Comparison of ENCODE assay signal across 22 cellular contexts in the genomic region with DNA sequence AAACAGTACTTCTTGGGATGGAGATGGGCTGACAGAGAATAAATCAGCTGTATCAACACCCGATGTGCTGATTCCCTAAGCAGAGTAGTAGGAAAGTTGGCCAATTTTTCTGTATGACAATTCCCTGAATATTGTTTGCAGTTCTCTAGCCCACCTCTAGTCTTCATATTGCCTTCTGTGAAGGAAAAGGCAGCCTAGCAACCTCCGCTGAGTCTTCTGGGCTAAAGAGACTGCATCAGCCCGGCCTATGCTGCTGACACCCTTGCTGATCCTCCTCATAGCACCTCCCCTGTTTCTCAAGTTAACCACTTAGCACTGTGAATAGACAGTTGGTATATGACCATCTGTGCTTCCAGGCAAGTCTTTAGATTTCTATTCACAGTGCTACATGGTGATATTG.
DNase-seq lines count a peak whose midpoint lies in the region; ATAC-seq, FAIRE-seq and TF ChIP-seq lines count a peak whose summit lies in the region.
"Had no signal": no experiment of that assay in that cellular context is flagged by ENCODE, and none has a peak within 500 bp of the region (broad histone marks: within the 10 kb centered on the region; RNA-seq: fewer than 3 reads in every experiment).

No MANE protein-coding gene starts in this region.

- ATAC-seq in A549 (peak; percentile 54 to 74), GM23338 (peak; percentile 90), WTC11 (peak; percentile 90)
- ATAC-seq: activated CD8-positive, alpha-beta T cell treated with anti-CD3 and anti-CD28 coated beads for 36 hours; activated T-cell treated with anti-CD3 and anti-CD28 coated beads, Interleukin-2, amount 50 U/mL, for 4 hours had no signal

- H3K27me3 ChIP-seq in GM23338 (ENCODE audit: insufficient read depth) (no peaks in the 10 kb centered on the region), left ventricle myocardium inferior (ENCODE audit: low read depth) (no peaks in the 10 kb centered on the region), ovary (no peaks in the 10 kb centered on the region)
- H3K27me3 ChIP-seq: colonic mucosa, tibial nerve had no signal

- H3K36me3 ChIP-seq in GM23338 (ENCODE audit: insufficient read depth) (no peaks in the 10 kb centered on the region), left ventricle myocardium inferior (no peaks in the 10 kb centered on the region), ovary (no peaks in the 10 kb centered on the region)
- H3K36me3 ChIP-seq: colonic mucosa, tibial nerve, WERI-Rb-1 had no signal

- H3K79me2 ChIP-seq in GM23338 (replicated peaks; ENCODE audit: insufficient read depth): no peaks in the 10 kb centered on the region

- H3K4me3 Mint-ChIP-seq in GM23338: no peak overlapping the region
- H3K4me3 Mint-ChIP-seq in WTC11: no peak overlapping the region
- H3K4me3 Mint-ChIP-seq: activated CD8-positive, alpha-beta T cell treated with anti-CD3 and anti-CD28 coated beads for 36 hours; activated naive CD4-positive, alpha-beta T cell treated with anti-CD3 and anti-CD28 coated beads, Interleukin-2, amount 10 ng/mL, durations not matched to agents 7 days and 5 days; activated T-cell treated with anti-CD3 and anti-CD28 coated beads, Interleukin-2, amount 50 U/mL, for 4 hours; T-helper 1 cell treated with Interleukin-12 subunit alpha and Interleukin-12 subunit beta and Interleukin-4 antibody, amounts not matched to agents 30 μg/mL and 1 μg/mL, for 36 hours had no signal

- POLR2A ChIA-PET in A549 (lab: Yijun Ruan, JAX): no interaction called here
- POLR2A ChIA-PET in WTC11 (lab: Charles Lee): no interaction called here

- no peak for TF ChIP-seq RAD21 in A549 (conservative IDR thresholded peaks at IDR 0.05 in 1 of 2, IDR thresholded peaks at IDR 0.05 in 1 of 2)

- H2AFZ ChIP-seq in GM23338: peak overlapping the region; percentile 64; the same call in 1 of the 2 replicates

- CTCF ChIA-PET in A549 (lab: Yijun Ruan, JAX) (interaction anchor here (1.3 to 1.6 kb wide), 2 partner anchors 13 to 26 kb away, joined by 3 to 4 read pairs; no protein-coding TSS in a partner anchor), WTC11 (lab: Charles Lee) (interaction anchor here (2.1 to 2.9 kb wide), 2 partner anchors 13 to 263 kb away, joined by 4 to 11 read pairs; no protein-coding TSS in a partner anchor)

- no peaks in the 10 kb centered on the region for H4K20me1 ChIP-seq in GM23338 (replicated peaks; ENCODE audit: insufficient read depth)

- H3K9me2 ChIP-seq in GM23338 (ENCODE audit: insufficient read depth): peaks cover 5% of the 10 kb centered on the region; the same call in 1 of the 2 replicates

- no peaks in the 10 kb centered on the region for H3F3A ChIP-seq in GM23338 (replicated peaks; ENCODE audit: low read depth)

- H3K27ac ChIP-seq in A549 (peak overlapping the region; percentile 12 to 29; a peak in 1 of 6 replicates), GM23338 (ENCODE audit: low read depth) (no peak overlapping the region), left ventricle myocardium inferior (replicated peaks) (no peak overlapping the region), ovary (no peak overlapping the region)
- H3K27ac ChIP-seq: colonic mucosa, tibial nerve, WERI-Rb-1 had no signal

- H3K9me3 ChIP-seq in A549 (peaks cover 5% of the 10 kb centered on the region; the same call in 1 of the 3 replicates), left ventricle myocardium inferior (replicated peaks) (peaks cover 6% of the 10 kb centered on the region), ovary (no peaks in the 10 kb centered on the region)
- H3K9me3 ChIP-seq: colonic mucosa had no signal

- FAIRE-seq in A549 (lab: Jason Lieb, UNC): no peak
- FAIRE-seq: endothelial cell of umbilical vein, frontal cortex had no signal

- H3K36me3 Mint-ChIP-seq in GM23338 (ENCODE audit: low read depth): no peaks in the 10 kb centered on the region
- no peaks in the 10 kb centered on the region for H3K36me3 Mint-ChIP-seq in WTC11
- H3K36me3 Mint-ChIP-seq: activated naive CD4-positive, alpha-beta T cell treated with anti-CD3 and anti-CD28 coated beads, Interleukin-2, amount 10 ng/mL, durations not matched to agents 7 days and 5 days had no signal

- intact Hi-C loops in left ventricle myocardium inferior (cut with micrococcal nuclease) (no loop called here), ovary (cut with DNase I) (no loop called here)

- TF ChIP-seq EP300 in A549 (IDR thresholded peaks at IDR 0.05) (no peak), ovary (IDR thresholded peaks at IDR 0.05) (no peak)

- H3K4me3 ChIP-seq in A549 (no peak overlapping the region), GM23338 (no peak overlapping the region), left ventricle myocardium inferior (no peak overlapping the region), ovary (no peak overlapping the region)
- H3K4me3 ChIP-seq: colonic mucosa, tibial nerve had no signal

- DNase-seq in A549 (ENCODE audit: low read depth in 1 of 2, low spot score in 1 of 2): peak in 1 of 2 experiments; percentile 12
- DNase-seq in GM23338 (ENCODE audit: low spot score): peak; percentile 52
- no peak for DNase-seq in WTC11 (ENCODE audit: low spot score)
- peak; percentile 67 for DNase-seq in islet precursor cell
- no peak for DNase-seq in left ventricle myocardium inferior
- no peak for DNase-seq in AG08396 (ENCODE audit: low spot score)
- DNase-seq in kidney tubule cell (ENCODE audit: low spot score): no peak
- no peak for DNase-seq in ovary
- DNase-seq: activated CD8-positive, alpha-beta T cell treated with anti-CD3 and anti-CD28 coated beads for 36 hours; activated naive CD4-positive, alpha-beta T cell treated with anti-CD3 and anti-CD28 coated beads, Interleukin-2, amount 10 ng/mL, durations not matched to agents 7 days and 5 days; activated T-cell treated with anti-CD3 and anti-CD28 coated beads, Interleukin-2, amount 50 U/mL, for 4 hours; colonic mucosa; Kasumi-1; left colon; NCI-H1417; Right ventricle myocardium superior; stimulated activated naive CD4-positive, alpha-beta T cell treated with Interleukin-2 at 50 U/mL for 16 hours; WERI-Rb-1 had no signal

- H3K9me3 Mint-ChIP-seq in GM23338 (peaks cover 3% of the 10 kb centered on the region; the same call in 1 of the 3 replicates), WTC11 (peaks cover 16% of the 10 kb centered on the region)

- H3K4me1 ChIP-seq in A549 (peaks cover 29% of the 10 kb centered on the region), GM23338 (ENCODE audit: insufficient read depth) (no peaks in the 10 kb centered on the region), left ventricle myocardium inferior (no peaks in the 10 kb centered on the region), ovary (ENCODE audit: insufficient read depth) (no peaks in the 10 kb centered on the region)
- H3K4me1 ChIP-seq: colonic mucosa, tibial nerve had no signal

- H3K4me1 Mint-ChIP-seq in GM23338: no peaks in the 10 kb centered on the region
- no peaks in the 10 kb centered on the region for H3K4me1 Mint-ChIP-seq in WTC11
- H3K4me1 Mint-ChIP-seq: activated naive CD4-positive, alpha-beta T cell treated with anti-CD3 and anti-CD28 coated beads, Interleukin-2, amount 10 ng/mL, durations not matched to agents 7 days and 5 days had no signal

- TF ChIP-seq CTCF in A549 (IDR thresholded peaks at IDR 0.05) (no peak), GM23338 (conservative IDR thresholded peaks at IDR 0.05; ENCODE audit: low read depth in 2 of 2) (peak in 1 of 2 experiments; percentile 24; a peak in 2 of 4 replicates), WTC11 (IDR thresholded peaks at IDR 0.05) (no peak), left ventricle myocardium inferior (IDR thresholded peaks at IDR 0.05; ENCODE audit: borderline replicate concordance) (no peak), ovary (IDR thresholded peaks at IDR 0.05) (no peak)

- H3K27me3 Mint-ChIP-seq in GM23338 (ENCODE audit: insufficient read depth, low read depth, poor library complexity) (no peaks in the 10 kb centered on the region), WTC11 (ENCODE audit: low read depth) (no peaks in the 10 kb centered on the region; the same call in 1 of the 2 replicates)

- H3K4me2 ChIP-seq in A549: peak overlapping the region; percentile 15; the same call in 1 of the 3 replicates
- no peak overlapping the region for H3K4me2 ChIP-seq in GM23338

- TF ChIP-seq POLR2A in A549 (IDR thresholded peaks at IDR 0.05; ENCODE audit: low read length) (no peak), ovary (IDR thresholded peaks at IDR 0.05) (no peak)

- 79% methylated on average over 3 of the region's 3 CpGs for WGBS in A549 (ENCODE audit: missing lambda C conversion rate)
- WGBS in ovary, 3 donors: 67 to 74% (median 71%) methylated on average over 3 of the region's 3 CpGs

- no peak overlapping the region for H3K27ac Mint-ChIP-seq in GM23338
- no peak overlapping the region for H3K27ac Mint-ChIP-seq in WTC11
- H3K27ac Mint-ChIP-seq: activated CD8-positive, alpha-beta T cell treated with anti-CD3 and anti-CD28 coated beads for 36 hours; activated naive CD4-positive, alpha-beta T cell treated with anti-CD3 and anti-CD28 coated beads, Interleukin-2, amount 10 ng/mL, durations not matched to agents 7 days and 5 days; T-helper 1 cell treated with Interleukin-12 subunit alpha and Interleukin-12 subunit beta and Interleukin-4 antibody, amounts not matched to agents 30 μg/mL and 1 μg/mL, for 36 hours had no signal

TF ChIP-seq in A549, 52 proteins besides CTCF, POLR2A, EP300 and RAD21 (continues in another document):
- TF ChIP-seq CHD4 (IDR thresholded peaks at IDR 0.05; ENCODE audit: borderline replicate concordance) (no peak), KDM1A (IDR thresholded peaks at IDR 0.05; ENCODE audit: low read depth) (no peak), CHD2 (IDR thresholded peaks at IDR 0.05; ENCODE audit: low read length, partially characterized antibody) (no peak), SMC3 (IDR thresholded peaks at IDR 0.05) (no peak), CBX2 (IDR thresholded peaks at IDR 0.05; ENCODE audit: borderline replicate concordance, low read depth) (no peak)

TF ChIP-seq in GM23338, 12 proteins besides CTCF, POLR2A, EP300 and RAD21 (continues in another document):
- no peak for TF ChIP-seq STAT1 (IDR thresholded peaks at IDR 0.05; ENCODE audit: unreplicated experiment)

TF ChIP-seq in WTC11, 78 proteins besides CTCF, POLR2A, EP300 and RAD21 (continues in another document):
- TF ChIP-seq, protein P1, sequence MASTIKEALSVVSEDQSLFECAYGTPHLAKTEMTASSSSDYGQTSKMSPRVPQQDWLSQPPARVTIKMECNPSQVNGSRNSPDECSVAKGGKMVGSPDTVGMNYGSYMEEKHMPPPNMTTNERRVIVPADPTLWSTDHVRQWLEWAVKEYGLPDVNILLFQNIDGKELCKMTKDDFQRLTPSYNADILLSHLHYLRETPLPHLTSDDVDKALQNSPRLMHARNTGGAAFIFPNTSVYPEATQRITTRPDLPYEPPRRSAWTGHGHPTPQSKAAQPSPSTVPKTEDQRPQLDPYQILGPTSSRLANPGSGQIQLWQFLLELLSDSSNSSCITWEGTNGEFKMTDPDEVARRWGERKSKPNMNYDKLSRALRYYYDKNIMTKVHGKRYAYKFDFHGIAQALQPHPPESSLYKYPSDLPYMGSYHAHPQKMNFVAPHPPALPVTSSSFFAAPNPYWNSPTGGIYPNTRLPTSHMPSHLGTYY (CRISPR knock-in tag; IDR thresholded peaks at IDR 0.05): no peak
- no peak for TF ChIP-seq SMAD4 (CRISPR knock-in tag; IDR thresholded peaks at IDR 0.05)
- TF ChIP-seq OVOL2 (CRISPR knock-in tag; IDR thresholded peaks at IDR 0.05; ENCODE audit: borderline replicate concordance): no peak

Comparison
In these comparisons a context has a peak if more than half of its experiments do, and no peak if none do; other contexts are left out.
1. DNase-seq: peak in GM23338 (single experiment) and islet precursor cell (single experiment); none in WTC11 (single experiment), left ventricle myocardium inferior (single experiment), AG08396 (single experiment), kidney tubule cell (single experiment) and ovary (0 of 5).
2. H3K27ac ChIP-seq: peak in A549 (2 of 2); none in GM23338 (single experiment), left ventricle myocardium inferior (single experiment) and ovary (0 of 2).
3. Peak in every context shown above with its lines, with median percentiles within 50 percentile points of each other: ATAC-seq.